In genomic region chr12:124413915-124414314, GRCh38 we compare ENCODE assay signal across 28 cellular contexts.
A peak's percentile ranks its signal among the peaks of the same experiment; 100 is the strongest.
DNase-seq lines count a peak whose midpoint lies in the region; ATAC-seq and TF ChIP-seq lines count a peak whose summit lies in the region.
"Had no signal": no experiment of that assay in that cellular context is flagged by ENCODE, and none has a peak within 500 bp of the region (broad histone marks: within the 10 kb centered on the region; RNA-seq: fewer than 3 reads in every experiment).

No MANE protein-coding gene starts in this region.

- peak overlapping the region; percentile 92 for H3K27ac ChIP-seq in rectal smooth muscle tissue (ENCODE audit: low read depth, low read length)
- H3K27ac ChIP-seq: BLaER1 treated with 17β-estradiol and CSF1 and Interleukin-3, amounts not matched to agents 10 nM and 100 nM; foreskin keratinocyte; left lung had no signal

- no peak overlapping the region for H3K9ac ChIP-seq in rectal smooth muscle tissue (ENCODE audit: low read length)

- no peak overlapping the region for H3K27ac Mint-ChIP-seq in endothelial cell (ENCODE audit: unreplicated experiment)
- H3K27ac Mint-ChIP-seq: activated naive CD8-positive, alpha-beta T cell treated with anti-CD3 and anti-CD28 coated beads, Interleukin-2, amount 10 ng/mL, durations not matched to agents 7 days and 5 days had no signal

- no peak for ATAC-seq in HG03565 (IDR thresholded peaks at IDR 0.05; ENCODE audit: unreplicated experiment)
- ATAC-seq: foreskin keratinocyte; naive thymus-derived CD4-positive, alpha-beta T cell; SK-N-SH treated with all-trans-retinoic acid at 6 μM for 48 hours had no signal

- peak overlapping the region; percentile 42 for H3K4me3 Mint-ChIP-seq in endothelial cell (ENCODE audit: unreplicated experiment)
- H3K4me3 Mint-ChIP-seq: activated naive CD8-positive, alpha-beta T cell treated with anti-CD3 and anti-CD28 coated beads, Interleukin-2, amount 10 ng/mL, durations not matched to agents 7 days and 5 days; mesothelial cell of epicardium; naive thymus-derived CD4-positive, alpha-beta T cell had no signal

- peaks cover 11% of the 10 kb centered on the region for H3K4me1 Mint-ChIP-seq in endothelial cell (ENCODE audit: unreplicated experiment)

- no peak overlapping the region for H3K4me3 ChIP-seq in rectal smooth muscle tissue (ENCODE audit: low read length)
- H3K4me3 ChIP-seq: BLaER1 treated with 17β-estradiol and CSF1 and Interleukin-3, amounts not matched to agents 10 nM and 100 nM; left lung; smooth muscle cell had no signal

- peaks cover 12% of the 10 kb centered on the region for H3K36me3 ChIP-seq in rectal smooth muscle tissue (ENCODE audit: control insufficient read depth, insufficient read depth, low read length)

- H3K27me3 Mint-ChIP-seq in endothelial cell (ENCODE audit: unreplicated experiment): peaks cover 8% of the 10 kb centered on the region
- H3K27me3 Mint-ChIP-seq: activated naive CD8-positive, alpha-beta T cell treated with anti-CD3 and anti-CD28 coated beads, Interleukin-2, amount 10 ng/mL, durations not matched to agents 7 days and 5 days; naive thymus-derived CD4-positive, alpha-beta T cell had no signal

- peak; percentile 7 for DNase-seq in COR-L47 (lab: John Stamatoyannopoulos, UW)
- peak; percentile 57 for DNase-seq in NCI-H69 (lab: John Stamatoyannopoulos, UW)
- no peak for DNase-seq in endothelial cell (ENCODE audit: low spot score)
- no peak for DNase-seq in hippocampal formation (lab: John Stamatoyannopoulos, UW)
- no peak for DNase-seq in HuH-7 (ENCODE audit: low spot score)
- DNase-seq: activated CD4-positive, alpha-beta T cell treated with anti-CD3 and anti-CD28 coated beads for 4 hours; activated CD8-positive, alpha-beta memory T cell treated with anti-CD3 and anti-CD28 coated beads for 24 hours; activated effector memory CD4-positive, alpha-beta T cell treated with anti-CD3 and anti-CD28 coated beads, Interleukin-2, amount 50 U/mL, for 16 hours; activated naive CD8-positive, alpha-beta T cell treated with anti-CD3 and anti-CD28 coated beads, Interleukin-2, amount 10 ng/mL, durations not matched to agents 7 days and 5 days; DMS53; effector memory CD4-positive, alpha-beta T cell; foreskin keratinocyte; GDM1; left lung; naive thymus-derived CD4-positive, alpha-beta T cell; NCI-H1417; NCI-H2081 treated with DMSO at 0.1 percent for 48 hours; NCI-H446; NCI-H82; stimulated activated CD4-positive, alpha-beta T cell treated with anti-CD3 and anti-CD28 coated beads, Interleukin-1b, Interleukin-23, amount 100 ng/mL, for 48 hours; T-helper 2 cell; trophoblast cell had no signal

- H3K9me3 Mint-ChIP-seq in endothelial cell (ENCODE audit: unreplicated experiment): no peaks in the 10 kb centered on the region
- H3K9me3 Mint-ChIP-seq: activated naive CD8-positive, alpha-beta T cell treated with anti-CD3 and anti-CD28 coated beads, Interleukin-2, amount 10 ng/mL, durations not matched to agents 7 days and 5 days; mesothelial cell of epicardium had no signal

- H3K27me3 ChIP-seq in rectal smooth muscle tissue (ENCODE audit: control insufficient read depth, insufficient read depth, low read length): no peaks in the 10 kb centered on the region
- H3K27me3 ChIP-seq: BLaER1 treated with 17β-estradiol and CSF1 and Interleukin-3, amounts not matched to agents 10 nM and 100 nM; foreskin keratinocyte; left lung had no signal

- peaks cover 45% of the 10 kb centered on the region for H3K4me1 ChIP-seq in rectal smooth muscle tissue (ENCODE audit: control insufficient read depth, insufficient read depth, low read length)

- peaks cover 19% of the 10 kb centered on the region for H3K36me3 Mint-ChIP-seq in endothelial cell (ENCODE audit: low read depth, unreplicated experiment)

- no peak for TF ChIP-seq CTCF in endothelial cell (IDR thresholded peaks at IDR 0.05; ENCODE audit: unreplicated experiment)

Comparison
In these comparisons a context has a peak if more than half of its experiments do, and no peak if none do; other contexts are left out.
1. DNase-seq: peak in COR-L47 (single experiment) and NCI-H69 (single experiment); none in endothelial cell (single experiment), hippocampal formation (0 of 2) and HuH-7 (single experiment).